ENCODE assay signal across 9 cellular contexts in the genomic region with DNA sequence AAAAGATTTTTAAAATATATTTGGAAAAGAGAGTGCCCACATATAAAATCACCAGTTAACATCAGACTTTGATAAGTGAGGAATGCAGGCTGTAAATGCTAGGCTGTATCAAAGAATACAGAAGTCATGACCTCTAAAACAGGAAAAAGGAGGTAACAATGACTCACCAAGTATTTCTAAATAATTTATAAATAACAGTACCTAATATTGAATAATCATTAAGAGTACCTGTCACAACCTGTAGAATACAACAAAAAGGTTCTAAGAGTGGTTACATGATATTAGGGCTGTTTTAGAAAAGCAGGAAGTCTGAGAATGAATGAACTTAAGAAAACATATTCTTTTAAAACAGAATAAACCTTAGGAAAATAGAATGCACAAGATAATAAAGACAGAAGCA.
"Had no signal": no experiment of that assay in that cellular context is flagged by ENCODE, and none has a peak within 500 bp of the region (broad histone marks: within the 10 kb centered on the region; RNA-seq: fewer than 3 reads in every experiment).

No MANE protein-coding gene starts in this region.

- H3K36me3 ChIP-seq: HAP-1 had no signal

- H3K9me3 ChIP-seq: HAP-1 had no signal

- H3K27ac ChIP-seq: GM23248 had no signal

- H3K4me3 ChIP-seq: GM23248, GM23338, HAP-1 had no signal

- H3K9ac ChIP-seq: GM23248 had no signal

- H3K27ac Mint-ChIP-seq: GM23338, H9, HFFc6 had no signal

- FAIRE-seq: H54 had no signal

- H3K4me2 ChIP-seq: GM23338 had no signal

- H2AFZ ChIP-seq: GM23248, GM23338 had no signal

- H3K9me3 Mint-ChIP-seq: HFFc6 had no signal

- H3K4me3 Mint-ChIP-seq: GM23338, H9, HFFc6 had no signal

- H3K4me1 ChIP-seq: HAP-1 had no signal

- DNase-seq: GM23248, GOT3, H7, HCEC 1CT, HFFc6 had no signal

- H3K4me1 Mint-ChIP-seq: GM23338, H9 had no signal
